7 cellular contexts compared by ENCODE assay signal in the genomic region with DNA sequence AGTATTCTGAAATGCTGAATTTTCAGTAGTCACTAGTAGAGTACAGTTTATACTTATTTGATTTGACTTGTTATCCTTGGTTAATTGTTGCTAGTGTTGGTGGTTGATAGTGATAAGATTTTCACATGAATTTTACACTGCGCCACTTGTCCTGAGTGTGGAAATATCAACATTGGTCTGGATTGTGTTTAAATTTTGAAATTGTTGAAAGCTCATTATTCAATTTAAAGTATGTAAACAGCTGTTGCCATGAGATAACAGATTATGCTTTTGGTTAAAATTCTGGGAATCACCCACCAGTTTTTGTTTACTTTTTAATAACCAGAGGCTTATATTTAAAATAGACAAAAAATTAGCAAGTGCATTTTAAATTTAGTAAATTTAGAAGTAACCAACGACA. TPM values are rescaled to one million over a fixed set of nuclear protein-coding genes. Genes with fewer than 3 reads are reported as not detected.
"Had no signal": no experiment of that assay in that cellular context is flagged by ENCODE, and none has a peak within 500 bp of the region (broad histone marks: within the 10 kb centered on the region; RNA-seq: fewer than 3 reads in every experiment).

No MANE protein-coding gene starts in this region.

- H2AFZ ChIP-seq: GM23338 had no signal

- H3K4me3 ChIP-seq: GM23338 had no signal

- FAIRE-seq: H1, H54, HTR-8/SVneo had no signal

- ATAC-seq: GM23338 had no signal

- H3K4me2 ChIP-seq: GM23338 had no signal

- DNase-seq: H9, HCEC 1CT, IMR-90 had no signal

RNA-seq across cellular contexts. Expression of a gene that starts 12.3 kb away (rescaled TPM):
- total RNA-seq: H1 had no signal
- polyA plus RNA-seq: H1 had no signal
